Comparison of ENCODE assay signal across 1 cellular context in the genomic region with DNA sequence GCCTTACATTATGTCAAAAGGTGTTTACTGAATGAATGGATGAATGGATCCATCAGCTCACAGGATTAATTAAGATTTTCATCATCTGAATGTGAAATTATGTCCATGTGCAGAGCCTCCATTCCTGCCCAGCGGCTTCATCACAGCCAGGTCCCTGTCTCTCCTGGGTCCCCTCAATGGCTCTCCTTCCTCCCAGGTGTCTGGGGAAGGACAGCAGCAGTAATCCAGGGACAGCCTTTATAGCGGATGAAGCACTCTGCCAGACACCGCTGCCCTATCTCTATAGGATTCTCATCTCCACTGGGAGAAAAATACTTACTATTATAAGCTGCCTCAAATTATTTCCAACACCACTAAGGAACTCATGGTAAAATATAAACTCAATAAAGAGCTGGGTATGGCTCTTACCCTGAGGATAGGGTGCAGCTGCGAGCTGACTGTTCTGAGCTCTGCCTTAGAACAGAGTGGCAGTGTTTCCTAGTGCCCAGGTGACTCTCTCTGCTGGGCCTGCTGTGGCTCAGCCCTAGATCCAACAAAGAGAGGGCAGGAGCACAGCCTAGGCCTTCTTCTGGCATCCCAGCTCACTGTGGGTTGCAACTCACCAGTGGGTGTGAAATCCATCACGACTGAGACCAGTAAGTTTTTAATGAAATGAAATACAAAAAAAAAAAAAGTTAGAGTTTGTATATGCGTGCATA.
TF ChIP-seq lines count a peak whose summit lies in the region.

No MANE protein-coding gene starts in this region.

TF ChIP-seq in WTC11, 78 proteins besides CTCF, POLR2A, EP300 and RAD21 (continued from another document):
- TF ChIP-seq ZNF263 (CRISPR knock-in tag; IDR thresholded peaks at IDR 0.05; ENCODE audit: low read depth) (no peak), ATF6 (CRISPR knock-in tag; IDR thresholded peaks at IDR 0.05) (no peak), TP53 (CRISPR knock-in tag; IDR thresholded peaks at IDR 0.05) (no peak), PRDM15 (CRISPR knock-in tag; IDR thresholded peaks at IDR 0.05) (no peak), MXD4 (CRISPR knock-in tag; IDR thresholded peaks at IDR 0.05; ENCODE audit: borderline replicate concordance) (no peak), NFATC4 (CRISPR knock-in tag; IDR thresholded peaks at IDR 0.05) (no peak), ATF2 (CRISPR knock-in tag; IDR thresholded peaks at IDR 0.05; ENCODE audit: borderline replicate concordance, low read depth) (no peak), NFE2L1 (CRISPR knock-in tag; IDR thresholded peaks at IDR 0.05) (no peak), IRF2 (CRISPR knock-in tag; IDR thresholded peaks at IDR 0.05; ENCODE audit: borderline replicate concordance, low read depth) (no peak)
TF ChIP-seq in WTC11: peak in this region for 0.
